ENCODE assay signal across 11 cellular contexts in genomic region chr12:11877102-11877826, GRCh38.
DNase-seq lines count a peak whose midpoint lies in the region; ATAC-seq, FAIRE-seq and TF ChIP-seq lines count a peak whose summit lies in the region.
"Had no signal": no experiment of that assay in that cellular context is flagged by ENCODE, and none has a peak within 500 bp of the region (broad histone marks: within the 10 kb centered on the region; RNA-seq: fewer than 3 reads in every experiment).

No MANE protein-coding gene starts in this region.

- H3K4me3 Mint-ChIP-seq in activated CD8-positive, alpha-beta memory T cell treated with anti-CD3 and anti-CD28 coated beads, Interleukin-2, amount 10 ng/mL, durations not matched to agents 7 days and 5 days, result no peak overlapping the region
- H3K4me3 Mint-ChIP-seq in type B pancreatic cell, result no peak overlapping the region
- no peak overlapping the region for H3K4me3 Mint-ChIP-seq in activated T-helper 2 cell treated with anti-CD3 and anti-CD28 coated beads, Interferon-gamma antibody, Interleukin-2, Interleukin-4, amounts not matched to agents 10 μg/mL and 5 μg/mL and 100 μg/mL, durations not matched to agents 14 hours and 24 hours and 36 hours (ENCODE audit: low read depth)

- H3K27me3 ChIP-seq in body of pancreas, result no peaks in the 10 kb centered on the region
- H3K27me3 ChIP-seq in muscle layer of colon (ENCODE audit: control insufficient read depth in 1 of 2, insufficient read depth in 2 of 2, low read length in 2 of 2), result no peaks in the 10 kb centered on the region
- no peaks in the 10 kb centered on the region for H3K27me3 ChIP-seq in pancreas
- H3K27me3 ChIP-seq: gastrocnemius medialis, right lobe of liver had no signal

- TF ChIP-seq POLR2A in body of pancreas (IDR thresholded peaks at IDR 0.05), result no peak

- peak; percentile 53 for DNase-seq in activated CD8-positive, alpha-beta memory T cell treated with anti-CD3 and anti-CD28 coated beads for 24 hours
- DNase-seq in activated CD8-positive, alpha-beta memory T cell treated with anti-CD3 and anti-CD28 coated beads, Interleukin-2, amount 10 ng/mL, durations not matched to agents 7 days and 5 days, result no peak
- no peak for DNase-seq in body of pancreas
- DNase-seq in type B pancreatic cell (ENCODE audit: extremely low spot score, unreplicated experiment), result no peak
- no peak for DNase-seq in activated T-helper 2 cell treated with anti-CD3 and anti-CD28 coated beads, Interferon-gamma antibody, Interleukin-2, Interleukin-4, amounts not matched to agents 10 μg/mL and 5 μg/mL and 100 μg/mL, durations not matched to agents 14 hours and 24 hours and 36 hours (ENCODE audit: low spot score)
- DNase-seq in dedifferentiated amniotic fluid mesenchymal stem cell (ENCODE audit: extremely low spot score), result no peak
- no peak for DNase-seq in pancreas
- DNase-seq: gastrocnemius medialis, right lobe of liver had no signal

- ATAC-seq in activated CD8-positive, alpha-beta memory T cell treated with anti-CD3 and anti-CD28 coated beads, Interleukin-2, amount 10 ng/mL, durations not matched to agents 7 days and 5 days, result no peak
- ATAC-seq in body of pancreas (no peak), pancreas (no peak)
- ATAC-seq: gastrocnemius medialis, Panc1 had no signal

- no peak overlapping the region for H3K27ac Mint-ChIP-seq in activated CD8-positive, alpha-beta memory T cell treated with anti-CD3 and anti-CD28 coated beads, Interleukin-2, amount 10 ng/mL, durations not matched to agents 7 days and 5 days
- H3K27ac Mint-ChIP-seq in type B pancreatic cell, result peak overlapping the region; percentile 81
- H3K27ac Mint-ChIP-seq in activated T-helper 2 cell treated with anti-CD3 and anti-CD28 coated beads, Interferon-gamma antibody, Interleukin-2, Interleukin-4, amounts not matched to agents 10 μg/mL and 5 μg/mL and 100 μg/mL, durations not matched to agents 14 hours and 24 hours and 36 hours, result no peak overlapping the region

- H3K36me3 ChIP-seq in body of pancreas (replicated peaks in 1 of 2; ENCODE audit: insufficient read depth in 1 of 2, low read depth in 2 of 2) (no peaks in the 10 kb centered on the region), muscle layer of colon (ENCODE audit: insufficient read depth, low read length) (no peaks in the 10 kb centered on the region), pancreas (no peaks in the 10 kb centered on the region)
- H3K36me3 ChIP-seq: gastrocnemius medialis, right lobe of liver had no signal

- H3K9me3 ChIP-seq in body of pancreas, result no peaks in the 10 kb centered on the region
- no peaks in the 10 kb centered on the region for H3K9me3 ChIP-seq in muscle layer of colon (ENCODE audit: low read length)
- H3K9me3 ChIP-seq in pancreas, result no peaks in the 10 kb centered on the region
- H3K9me3 ChIP-seq: gastrocnemius medialis, right lobe of liver had no signal

- FAIRE-seq in pancreas (lab: Jason Lieb, UNC), result no peak

- H3K4me1 ChIP-seq in body of pancreas (peaks cover 38% of the 10 kb centered on the region), muscle layer of colon (ENCODE audit: insufficient read depth, low read length) (peaks cover 50% of the 10 kb centered on the region), pancreas (peaks cover 19 to 38% (median 20%) of the 10 kb centered on the region in 3 donors)

- H3K4me1 Mint-ChIP-seq in activated CD8-positive, alpha-beta memory T cell treated with anti-CD3 and anti-CD28 coated beads, Interleukin-2, amount 10 ng/mL, durations not matched to agents 7 days and 5 days, result peaks cover 21% of the 10 kb centered on the region
- peaks cover 22% of the 10 kb centered on the region for H3K4me1 Mint-ChIP-seq in type B pancreatic cell (ENCODE audit: unreplicated experiment)
- peaks cover 32% of the 10 kb centered on the region for H3K4me1 Mint-ChIP-seq in activated T-helper 2 cell treated with anti-CD3 and anti-CD28 coated beads, Interferon-gamma antibody, Interleukin-2, Interleukin-4, amounts not matched to agents 10 μg/mL and 5 μg/mL and 100 μg/mL, durations not matched to agents 14 hours and 24 hours and 36 hours (ENCODE audit: low read depth)

- intact Hi-C loops in body of pancreas (cut with DNase I) (no loop called here), pancreas (cut with DNase I) (no loop called here)
- intact Hi-C loops in activated T-helper 2 cell treated with anti-CD3 and anti-CD28 coated beads, Interferon-gamma antibody, Interleukin-2, Interleukin-4, amounts not matched to agents 10 μg/mL and 5 μg/mL and 100 μg/mL, durations not matched to agents 14 hours and 24 hours and 36 hours (cut with micrococcal nuclease), result no loop called here

- no peaks in the 10 kb centered on the region for H3K27me3 Mint-ChIP-seq in activated CD8-positive, alpha-beta memory T cell treated with anti-CD3 and anti-CD28 coated beads, Interleukin-2, amount 10 ng/mL, durations not matched to agents 7 days and 5 days
- H3K27me3 Mint-ChIP-seq in type B pancreatic cell, result no peaks in the 10 kb centered on the region
- H3K27me3 Mint-ChIP-seq in activated T-helper 2 cell treated with anti-CD3 and anti-CD28 coated beads, Interferon-gamma antibody, Interleukin-2, Interleukin-4, amounts not matched to agents 10 μg/mL and 5 μg/mL and 100 μg/mL, durations not matched to agents 14 hours and 24 hours and 36 hours (ENCODE audit: low read depth), result no peaks in the 10 kb centered on the region

- peak overlapping the region; percentile 43 to 67 (median 54) for H3K27ac ChIP-seq in body of pancreas
- H3K27ac ChIP-seq in muscle layer of colon (ENCODE audit: low read depth, low read length), result peak overlapping the region; percentile 80
- H3K27ac ChIP-seq in pancreas, result peak overlapping the region in 2 of 4 donors; percentile 57
- H3K27ac ChIP-seq: gastrocnemius medialis had no signal

- H3K4me3 ChIP-seq in body of pancreas (no peak overlapping the region), muscle layer of colon (ENCODE audit: low read depth in 1 of 2, low read length in 2 of 2) (no peak overlapping the region), pancreas (no peak overlapping the region)
- H3K4me3 ChIP-seq: gastrocnemius medialis, right lobe of liver had no signal

- WGBS in body of pancreas, 2 donors, result 82 to 91% methylated on average over 7 of the region's 7 CpGs
- WGBS in pancreas, 2 donors, result 85 to 93% methylated on average over 7 of the region's 7 CpGs

- TF ChIP-seq CTCF in body of pancreas (IDR thresholded peaks at IDR 0.05) (no peak), type B pancreatic cell (conservative IDR thresholded peaks at IDR 0.05) (no peak), pancreas (IDR thresholded peaks at IDR 0.05) (no peak)

- CTCF ChIA-PET in activated CD8-positive, alpha-beta memory T cell treated with anti-CD3 and anti-CD28 coated beads, Interleukin-2, amount 10 ng/mL, durations not matched to agents 7 days and 5 days (lab: Charles Lee), result no interaction called here

- H3K36me3 Mint-ChIP-seq in activated CD8-positive, alpha-beta memory T cell treated with anti-CD3 and anti-CD28 coated beads, Interleukin-2, amount 10 ng/mL, durations not matched to agents 7 days and 5 days, result peaks cover 26% of the 10 kb centered on the region
- H3K36me3 Mint-ChIP-seq in type B pancreatic cell, result peaks cover 30% of the 10 kb centered on the region
- H3K36me3 Mint-ChIP-seq in activated T-helper 2 cell treated with anti-CD3 and anti-CD28 coated beads, Interferon-gamma antibody, Interleukin-2, Interleukin-4, amounts not matched to agents 10 μg/mL and 5 μg/mL and 100 μg/mL, durations not matched to agents 14 hours and 24 hours and 36 hours (ENCODE audit: low read depth), result peaks cover 67% of the 10 kb centered on the region

- no peaks in the 10 kb centered on the region for H3K9me3 Mint-ChIP-seq in activated CD8-positive, alpha-beta memory T cell treated with anti-CD3 and anti-CD28 coated beads, Interleukin-2, amount 10 ng/mL, durations not matched to agents 7 days and 5 days (ENCODE audit: low read depth)
- H3K9me3 Mint-ChIP-seq in type B pancreatic cell, result no peaks in the 10 kb centered on the region
- H3K9me3 Mint-ChIP-seq in activated T-helper 2 cell treated with anti-CD3 and anti-CD28 coated beads, Interferon-gamma antibody, Interleukin-2, Interleukin-4, amounts not matched to agents 10 μg/mL and 5 μg/mL and 100 μg/mL, durations not matched to agents 14 hours and 24 hours and 36 hours, result no peaks in the 10 kb centered on the region

- H3K9ac ChIP-seq in muscle layer of colon (ENCODE audit: low read length), result no peak overlapping the region
